In genomic region chr5:139619861-139620260, GRCh38 we compare ENCODE assay signal across 17 cellular contexts. TPM values are rescaled to one million over a fixed set of nuclear protein-coding genes. Genes with fewer than 3 reads are reported as not detected.
A peak's percentile ranks its signal among the peaks of the same experiment; 100 is the strongest.
DNase-seq lines count a peak whose midpoint lies in the region; ATAC-seq and TF ChIP-seq lines count a peak whose summit lies in the region.
"Had no signal": no experiment of that assay in that cellular context is flagged by ENCODE, and none has a peak within 500 bp of the region (broad histone marks: within the 10 kb centered on the region; RNA-seq: fewer than 3 reads in every experiment).

No MANE protein-coding gene starts in this region.

- H3K9me3 Mint-ChIP-seq in activated CD4-positive, alpha-beta memory T cell treated with anti-CD3 and anti-CD28 coated beads, Interleukin-2, amount 10 ng/mL, durations not matched to agents 7 days and 5 days, result no peaks in the 10 kb centered on the region
- H3K9me3 Mint-ChIP-seq in activated CD4-positive, alpha-beta memory T cell treated with anti-CD3 and anti-CD28 coated beads for 36 hours, result no peaks in the 10 kb centered on the region
- peaks cover 0 to 1% (median 0%) of the 10 kb centered on the region in 8 donors for H3K9me3 Mint-ChIP-seq in CD4-positive, alpha-beta memory T cell
- no peaks in the 10 kb centered on the region for H3K9me3 Mint-ChIP-seq in activated naive CD8-positive, alpha-beta T cell (ENCODE audit: low read depth)
- no peaks in the 10 kb centered on the region for H3K9me3 Mint-ChIP-seq in naive thymus-derived CD8-positive, alpha-beta T cell
- no peaks in the 10 kb centered on the region for H3K9me3 Mint-ChIP-seq in HFFc6

- no peaks in the 10 kb centered on the region for H3K27me3 Mint-ChIP-seq in activated CD4-positive, alpha-beta memory T cell treated with anti-CD3 and anti-CD28 coated beads, Interleukin-2, amount 10 ng/mL, durations not matched to agents 7 days and 5 days
- H3K27me3 Mint-ChIP-seq in activated CD4-positive, alpha-beta memory T cell treated with anti-CD3 and anti-CD28 coated beads for 36 hours, result no peaks in the 10 kb centered on the region
- no peaks in the 10 kb centered on the region for H3K27me3 Mint-ChIP-seq in CD4-positive, alpha-beta memory T cell
- H3K27me3 Mint-ChIP-seq in activated naive CD8-positive, alpha-beta T cell, result no peaks in the 10 kb centered on the region
- no peaks in the 10 kb centered on the region for H3K27me3 Mint-ChIP-seq in naive thymus-derived CD8-positive, alpha-beta T cell
- no peaks in the 10 kb centered on the region for H3K27me3 Mint-ChIP-seq in HFFc6 (ENCODE audit: insufficient read depth)

- POLR2A ChIA-PET in activated CD4-positive, alpha-beta memory T cell treated with anti-CD3 and anti-CD28 coated beads, Interleukin-2, amount 10 ng/mL, durations not matched to agents 7 days and 5 days (lab: Charles Lee), result no interaction called here
- POLR2A ChIA-PET in activated CD4-positive, alpha-beta memory T cell treated with anti-CD3 and anti-CD28 coated beads for 36 hours (lab: Charles Lee), result no interaction called here
- POLR2A ChIA-PET in CD4-positive, alpha-beta memory T cell (lab: Charles Lee; ENCODE audit: partially characterized antibody), result interaction anchor here (1.1 kb wide), 1 partner anchor 56 kb away, joined by 3 read pairs; no protein-coding TSS in a partner anchor
- POLR2A ChIA-PET in naive thymus-derived CD8-positive, alpha-beta T cell (lab: Charles Lee), result no interaction called here

- peaks cover 6% of the 10 kb centered on the region for H3K4me1 Mint-ChIP-seq in activated CD4-positive, alpha-beta memory T cell treated with anti-CD3 and anti-CD28 coated beads, Interleukin-2, amount 10 ng/mL, durations not matched to agents 7 days and 5 days
- H3K4me1 Mint-ChIP-seq in activated CD4-positive, alpha-beta memory T cell treated with anti-CD3 and anti-CD28 coated beads for 36 hours (ENCODE audit: low read depth), result no peaks in the 10 kb centered on the region
- peaks cover 0 to 4% (median 2%) of the 10 kb centered on the region in 4 donors for H3K4me1 Mint-ChIP-seq in CD4-positive, alpha-beta memory T cell
- H3K4me1 Mint-ChIP-seq in activated naive CD8-positive, alpha-beta T cell (ENCODE audit: low read depth), result peaks cover 12% of the 10 kb centered on the region
- peaks cover 4 to 24% (median 9%) of the 10 kb centered on the region in 4 donors for H3K4me1 Mint-ChIP-seq in naive thymus-derived CD8-positive, alpha-beta T cell
- peaks cover 6% of the 10 kb centered on the region; the same call in 1 of the 2 replicates for H3K4me1 Mint-ChIP-seq in HFFc6 (ENCODE audit: low read depth)

- H3K36me3 Mint-ChIP-seq in activated CD4-positive, alpha-beta memory T cell treated with anti-CD3 and anti-CD28 coated beads, Interleukin-2, amount 10 ng/mL, durations not matched to agents 7 days and 5 days (ENCODE audit: low read depth), result peaks cover 62% of the 10 kb centered on the region
- peaks cover 27% of the 10 kb centered on the region for H3K36me3 Mint-ChIP-seq in activated CD4-positive, alpha-beta memory T cell treated with anti-CD3 and anti-CD28 coated beads for 36 hours
- peaks cover 46 to 66% of the 10 kb centered on the region in 2 donors for H3K36me3 Mint-ChIP-seq in CD4-positive, alpha-beta memory T cell
- peaks cover 2% of the 10 kb centered on the region for H3K36me3 Mint-ChIP-seq in activated naive CD8-positive, alpha-beta T cell
- peaks cover 4 to 86% (median 23%) of the 10 kb centered on the region in 3 donors for H3K36me3 Mint-ChIP-seq in naive thymus-derived CD8-positive, alpha-beta T cell
- H3K36me3 Mint-ChIP-seq in HFFc6 (ENCODE audit: low read depth), result peaks cover 27% of the 10 kb centered on the region

- H3K36me3 ChIP-seq in CD4-positive, alpha-beta memory T cell (ENCODE audit: insufficient read depth, low read length), result peaks cover 52% of the 10 kb centered on the region

- H3K27me3 ChIP-seq in CD4-positive, alpha-beta memory T cell (ENCODE audit: insufficient read depth, low read length), result no peaks in the 10 kb centered on the region
- H3K27me3 ChIP-seq: MG63 had no signal

- intact Hi-C loops in activated CD4-positive, alpha-beta memory T cell treated with anti-CD3 and anti-CD28 coated beads for 36 hours (cut with micrococcal nuclease), result no loop called here
- intact Hi-C loops in CD4-positive, alpha-beta memory T cell (cut with micrococcal nuclease), result no loop called here

- no peaks in the 10 kb centered on the region for H3K9me3 ChIP-seq in CD4-positive, alpha-beta memory T cell (ENCODE audit: control insufficient read depth in 1 of 2, low read length in 2 of 2)
- H3K9me3 ChIP-seq: A549, MG63 had no signal

- H3K4me1 ChIP-seq in CD4-positive, alpha-beta memory T cell (ENCODE audit: insufficient read depth, low read length), result no peaks in the 10 kb centered on the region
- H3K4me1 ChIP-seq: A549 had no signal

- CTCF ChIA-PET in activated CD4-positive, alpha-beta memory T cell treated with anti-CD3 and anti-CD28 coated beads, Interleukin-2, amount 10 ng/mL, durations not matched to agents 7 days and 5 days (lab: Charles Lee), result interaction anchor here (1.2 kb wide), 1 partner anchor 14 kb away, joined by 3 read pairs; no protein-coding TSS in a partner anchor
- CTCF ChIA-PET in activated CD4-positive, alpha-beta memory T cell treated with anti-CD3 and anti-CD28 coated beads for 36 hours (lab: Charles Lee), result interaction anchor here (1.3 kb wide), 1 partner anchor 14 kb away, joined by 5 read pairs; no protein-coding TSS in a partner anchor
- CTCF ChIA-PET in CD4-positive, alpha-beta memory T cell (lab: Charles Lee; ENCODE audit: partially characterized antibody), result interaction anchor here (0.6 to 1.5 kb wide), 3 partner anchors 9 to 16 kb away, joined by 3 to 4 read pairs (median 4); no protein-coding TSS in a partner anchor

- H3K27ac ChIP-seq in CD4-positive, alpha-beta memory T cell (ENCODE audit: low read depth, low read length), result no peak overlapping the region
- H3K27ac ChIP-seq: A549 had no signal

- H3K27ac Mint-ChIP-seq in activated CD4-positive, alpha-beta memory T cell treated with anti-CD3 and anti-CD28 coated beads, Interleukin-2, amount 10 ng/mL, durations not matched to agents 7 days and 5 days, result peak overlapping the region; percentile 10
- no peak overlapping the region for H3K27ac Mint-ChIP-seq in activated CD4-positive, alpha-beta memory T cell treated with anti-CD3 and anti-CD28 coated beads for 36 hours
- H3K27ac Mint-ChIP-seq in CD4-positive, alpha-beta memory T cell, result peak overlapping the region in 4 of 7 donors; percentile 5 to 35 (median 30)
- H3K27ac Mint-ChIP-seq in activated naive CD8-positive, alpha-beta T cell, result peak overlapping the region; percentile 34
- peak overlapping the region in 8 of 10 donors; percentile 29 to 82 (median 46) for H3K27ac Mint-ChIP-seq in naive thymus-derived CD8-positive, alpha-beta T cell
- no peak overlapping the region for H3K27ac Mint-ChIP-seq in HFFc6

- no peak for TF ChIP-seq CTCF in HFFc6 (IDR thresholded peaks at IDR 0.05)

- H3K4me3 ChIP-seq in CD4-positive, alpha-beta memory T cell (ENCODE audit: low read length in 2 of 2), result no peak overlapping the region
- H3K4me3 ChIP-seq: A549, MG63 had no signal

- H3K4me3 Mint-ChIP-seq in activated CD4-positive, alpha-beta memory T cell treated with anti-CD3 and anti-CD28 coated beads, Interleukin-2, amount 10 ng/mL, durations not matched to agents 7 days and 5 days, result no peak overlapping the region
- H3K4me3 Mint-ChIP-seq in activated CD4-positive, alpha-beta memory T cell treated with anti-CD3 and anti-CD28 coated beads for 36 hours, result no peak overlapping the region
- no peak overlapping the region for H3K4me3 Mint-ChIP-seq in CD4-positive, alpha-beta memory T cell
- no peak overlapping the region for H3K4me3 Mint-ChIP-seq in activated naive CD8-positive, alpha-beta T cell
- no peak overlapping the region for H3K4me3 Mint-ChIP-seq in naive thymus-derived CD8-positive, alpha-beta T cell
- H3K4me3 Mint-ChIP-seq in HFFc6, result no peak overlapping the region

- DNase-seq in activated CD4-positive, alpha-beta memory T cell treated with anti-CD3 and anti-CD28 coated beads, Interleukin-2, amount 10 ng/mL, durations not matched to agents 7 days and 5 days, result no peak
- DNase-seq in activated CD4-positive, alpha-beta memory T cell treated with anti-CD3 and anti-CD28 coated beads for 36 hours, result no peak
- no peak for DNase-seq in CD4-positive, alpha-beta memory T cell
- DNase-seq in naive thymus-derived CD8-positive, alpha-beta T cell, result no peak
- DNase-seq in HFFc6 (no peak), NCI-H187 (lab: John Stamatoyannopoulos, UW) (no peak)
- DNase-seq: C1 segment of cervical spinal cord, COR-L47, IMR-90, Karpas-422, MG63, NCI-H1092 treated with DMSO at 0.1 percent for 48 hours, NCI-H446, NCI-H69, PC-3 had no signal

- ATAC-seq in naive thymus-derived CD8-positive, alpha-beta T cell, result no peak
- ATAC-seq: A549, PC-3 had no signal

RNA-seq across cellular contexts. Expression of gene CXXC5, which starts 28.3 kb away (rescaled TPM):
- total RNA-seq in activated CD4-positive, alpha-beta memory T cell treated with anti-CD3 and anti-CD28 coated beads, Interleukin-2, amount 10 ng/mL, durations not matched to agents 7 days and 5 days, result 1 to 10 TPM; 1.4 to 1.7 TPM
- total RNA-seq in activated CD4-positive, alpha-beta memory T cell treated with anti-CD3 and anti-CD28 coated beads for 36 hours, result 1 to 10 TPM in 1 of 2 experiments, under 1 TPM in 1; 0.82 to 1.0 TPM
- 1 to 10 TPM; 1.6 to 3.6 TPM for total RNA-seq in CD4-positive, alpha-beta memory T cell
- polyA plus RNA-seq in CD4-positive, alpha-beta memory T cell, result 1 to 10 TPM; 2.7 to 5.5 TPM
- total RNA-seq in naive thymus-derived CD8-positive, alpha-beta T cell, result 1 to 10 TPM; 6.8 to 8.3 TPM
- polyA plus RNA-seq in naive thymus-derived CD8-positive, alpha-beta T cell, result 10 to 100 TPM in 1 of 3 donors, 1 to 10 TPM in 2; 2.6 to 24.6 (median 3.7) TPM
- total RNA-seq in HFFc6 (2021; fragmentation: NEBNext Ultra II Directional; extraction: Animal tissue kit (Norgen Biotek cat#: 25700)), result 10 to 100 TPM; 46.4 to 58.5 (median 49.2) TPM

RNA-seq across cellular contexts. Expression of gene UBE2D2, which starts 58.7 kb away (rescaled TPM):
- total RNA-seq in activated CD4-positive, alpha-beta memory T cell treated with anti-CD3 and anti-CD28 coated beads, Interleukin-2, amount 10 ng/mL, durations not matched to agents 7 days and 5 days, result 100 to 1,000 TPM; 241 to 244 TPM
- 100 to 1,000 TPM; 271 to 285 TPM for total RNA-seq in activated CD4-positive, alpha-beta memory T cell treated with anti-CD3 and anti-CD28 coated beads for 36 hours
- 100 to 1,000 TPM; 160 to 169 TPM for total RNA-seq in CD4-positive, alpha-beta memory T cell
- 100 to 1,000 TPM; 341 to 411 TPM for polyA plus RNA-seq in CD4-positive, alpha-beta memory T cell
- 100 to 1,000 TPM; 223 to 236 TPM for total RNA-seq in naive thymus-derived CD8-positive, alpha-beta T cell
- 100 to 1,000 TPM; 356 to 403 (median 359) TPM for polyA plus RNA-seq in naive thymus-derived CD8-positive, alpha-beta T cell
- 100 to 1,000 TPM; 113 to 144 (median 123) TPM for total RNA-seq in HFFc6 (2021; fragmentation: NEBNext Ultra II Directional; extraction: Animal tissue kit (Norgen Biotek cat#: 25700))

Comparison
In these comparisons a context has a peak if more than half of its experiments do, and no peak if none do; other contexts are left out.
1. H3K27ac Mint-ChIP-seq: peak in activated CD4-positive, alpha-beta memory T cell treated with anti-CD3 and anti-CD28 coated beads, Interleukin-2, amount 10 ng/mL, durations not matched to agents 7 days and 5 days (single experiment), CD4-positive, alpha-beta memory T cell (4 of 7), activated naive CD8-positive, alpha-beta T cell (single experiment) and naive thymus-derived CD8-positive, alpha-beta T cell (8 of 10); none in activated CD4-positive, alpha-beta memory T cell treated with anti-CD3 and anti-CD28 coated beads for 36 hours (single experiment) and HFFc6 (single experiment).
2. RNA of gene CXXC5, which starts 28.3 kb away (total RNA-seq): 46.4 to 58.5 TPM in HFFc6; 6.8 to 8.3 TPM in naive thymus-derived CD8-positive, alpha-beta T cell, 1.6 to 3.6 TPM in CD4-positive, alpha-beta memory T cell, 1.4 to 1.7 TPM in activated CD4-positive, alpha-beta memory T cell treated with anti-CD3 and anti-CD28 coated beads, Interleukin-2, amount 10 ng/mL, durations not matched to agents 7 days and 5 days and 0.82 to 1.0 TPM in activated CD4-positive, alpha-beta memory T cell treated with anti-CD3 and anti-CD28 coated beads for 36 hours; every median in the first group is over 4 times any median in the second.